19 cellular contexts compared by ENCODE assay signal in the genomic region with DNA sequence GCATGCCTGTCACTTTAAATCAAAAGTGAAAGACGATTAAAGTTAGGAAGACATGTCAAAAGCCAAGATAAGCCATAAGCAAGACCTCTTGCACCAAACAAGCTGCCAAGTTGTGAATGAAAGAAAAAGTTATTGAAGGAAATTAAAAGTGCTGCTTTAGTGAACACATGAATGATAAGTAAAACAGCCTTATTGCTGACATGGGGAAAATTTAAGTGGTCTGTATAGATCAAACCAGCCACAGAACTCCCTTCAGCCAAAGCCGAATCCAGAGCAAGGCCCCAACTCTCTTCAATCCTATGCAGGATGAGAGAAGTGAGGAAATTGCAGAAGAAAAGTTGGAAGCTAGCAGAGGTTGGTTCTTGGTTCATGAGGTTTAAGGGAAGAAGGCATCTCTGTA. TPM values are rescaled to one million over a fixed set of nuclear protein-coding genes. Genes with fewer than 3 reads are reported as not detected.
DNase-seq lines count a peak whose midpoint lies in the region; ATAC-seq and TF ChIP-seq lines count a peak whose summit lies in the region.
"Had no signal": no experiment of that assay in that cellular context is flagged by ENCODE, and none has a peak within 500 bp of the region (broad histone marks: within the 10 kb centered on the region; RNA-seq: fewer than 3 reads in every experiment).

No MANE protein-coding gene starts in this region.

- H3F3A ChIP-seq in Loucy (ENCODE audit: low read depth), result 0 out of 2 replicates have a peak, but pooled peaks cover 3% of the 10 kb centered on the region

- no peaks in the 10 kb centered on the region for H3K9me2 ChIP-seq in Loucy (replicated peaks; ENCODE audit: low read depth, low read length)

- H3K27ac ChIP-seq in CD4-positive, alpha-beta T cell (ENCODE audit: low read depth, low read length), result no peak overlapping the region
- H3K27ac ChIP-seq: C4-2B, SJCRH30 had no signal

- H3K4me1 Mint-ChIP-seq in activated T-cell treated with anti-CD3 and anti-CD28 coated beads, Interleukin-2, amount 50 U/mL, for 72 hours (ENCODE audit: low read depth), result peaks cover 34% of the 10 kb centered on the region
- H3K4me1 Mint-ChIP-seq in CD4-positive, alpha-beta T cell (ENCODE audit: low read depth), result peaks cover 23% of the 10 kb centered on the region
- peaks cover 41% of the 10 kb centered on the region for H3K4me1 Mint-ChIP-seq in activated T-helper 1 cell treated with anti-CD3 and anti-CD28 coated beads, Interleukin-12 subunit alpha, Interleukin-12 subunit beta, Interleukin-2, Interleukin-4 antibody, amounts not matched to agents 30 ng/mL and 10 ng/mL and 1 ng/mL, durations not matched to agents 14 hours and 24 hours and 36 hours (ENCODE audit: low read depth)

- H3K9me3 ChIP-seq in CD4-positive, alpha-beta T cell (ENCODE audit: control insufficient read depth, low read length), result no peaks in the 10 kb centered on the region
- no peaks in the 10 kb centered on the region for H3K9me3 ChIP-seq in Loucy (ENCODE audit: insufficient read depth, low read depth, low read length)
- no peaks in the 10 kb centered on the region for H3K9me3 ChIP-seq in mucosa of descending colon
- H3K9me3 ChIP-seq: SJCRH30 had no signal

- H3K27me3 ChIP-seq in CD4-positive, alpha-beta T cell (ENCODE audit: control insufficient read depth, insufficient read depth, low read length), result no peaks in the 10 kb centered on the region
- H3K27me3 ChIP-seq in Loucy (ENCODE audit: insufficient read depth, low read length, poor library complexity, severe bottlenecking) (no peaks in the 10 kb centered on the region), H7 (ENCODE audit: control insufficient read depth, insufficient read depth, low read length) (no peaks in the 10 kb centered on the region)
- H3K27me3 ChIP-seq: SJCRH30 had no signal

- H3K9ac ChIP-seq in Loucy (ENCODE audit: low read depth, low read length, poor library complexity, severe bottlenecking), result no peak overlapping the region

- H3K79me2 ChIP-seq in Loucy (ENCODE audit: insufficient read depth, low read length), result no peaks in the 10 kb centered on the region

- no peak for TF ChIP-seq CTCF in CD4-positive, alpha-beta T cell (IDR thresholded peaks at IDR 0.05)
- TF ChIP-seq CTCF in Loucy (conservative IDR thresholded peaks at IDR 0.05; ENCODE audit: low read length), result no peak
- TF ChIP-seq CTCF in mucosa of descending colon (IDR thresholded peaks at IDR 0.05), result no peak

- peak overlapping the region; percentile 0 to 59 for H3K4me3 Mint-ChIP-seq in activated T-cell treated with anti-CD3 and anti-CD28 coated beads, Interleukin-2, amount 50 U/mL, for 72 hours
- H3K4me3 Mint-ChIP-seq in CD4-positive, alpha-beta T cell, result peak overlapping the region; percentile 9
- H3K4me3 Mint-ChIP-seq in activated T-helper 1 cell treated with anti-CD3 and anti-CD28 coated beads, Interleukin-12 subunit alpha, Interleukin-12 subunit beta, Interleukin-2, Interleukin-4 antibody, amounts not matched to agents 30 ng/mL and 10 ng/mL and 1 ng/mL, durations not matched to agents 14 hours and 24 hours and 36 hours, result peak overlapping the region; percentile 0
- H3K4me3 Mint-ChIP-seq: HFFc6 had no signal

- POLR2A ChIA-PET in CD4-positive, alpha-beta T cell (lab: Charles Lee), result interaction anchor here (1.1 to 1.5 kb wide), 3 partner anchors 9 to 69 kb away, joined by 3 to 8 read pairs (median 8); a partner anchor contains a TSS

- no peak overlapping the region for H3K4me3 ChIP-seq in Loucy (ENCODE audit: low read length, poor library complexity, severe bottlenecking)
- no peak overlapping the region for H3K4me3 ChIP-seq in H7 (ENCODE audit: insufficient read depth, low read depth, low read length)
- no peak overlapping the region for H3K4me3 ChIP-seq in mucosa of descending colon
- H3K4me3 ChIP-seq: SJCRH30 had no signal

- H3K36me3 ChIP-seq in Loucy (ENCODE audit: insufficient read depth, low read length), result no peaks in the 10 kb centered on the region
- no peaks in the 10 kb centered on the region for H3K36me3 ChIP-seq in H7 (replicated peaks; ENCODE audit: control insufficient read depth, insufficient read depth, low read length)
- H3K36me3 ChIP-seq in mucosa of descending colon (ENCODE audit: low read depth), result no peaks in the 10 kb centered on the region
- H3K36me3 ChIP-seq: SJCRH30 had no signal

- no peaks in the 10 kb centered on the region for H4K20me1 ChIP-seq in Loucy (ENCODE audit: insufficient read depth, low read length, poor library complexity, severe bottlenecking)

- no peaks in the 10 kb centered on the region for H3K27me3 Mint-ChIP-seq in activated T-cell treated with anti-CD3 and anti-CD28 coated beads, Interleukin-2, amount 50 U/mL, for 72 hours (ENCODE audit: low read depth)
- no peaks in the 10 kb centered on the region for H3K27me3 Mint-ChIP-seq in CD4-positive, alpha-beta T cell
- H3K27me3 Mint-ChIP-seq in activated T-helper 1 cell treated with anti-CD3 and anti-CD28 coated beads, Interleukin-12 subunit alpha, Interleukin-12 subunit beta, Interleukin-2, Interleukin-4 antibody, amounts not matched to agents 30 ng/mL and 10 ng/mL and 1 ng/mL, durations not matched to agents 14 hours and 24 hours and 36 hours (ENCODE audit: insufficient read depth), result peaks cover 7% of the 10 kb centered on the region

- no peak overlapping the region for H3K27ac Mint-ChIP-seq in activated T-cell treated with anti-CD3 and anti-CD28 coated beads, Interleukin-2, amount 50 U/mL, for 72 hours
- H3K27ac Mint-ChIP-seq in CD4-positive, alpha-beta T cell, result no peak overlapping the region
- peak overlapping the region; percentile 2 for H3K27ac Mint-ChIP-seq in activated T-helper 1 cell treated with anti-CD3 and anti-CD28 coated beads, Interleukin-12 subunit alpha, Interleukin-12 subunit beta, Interleukin-2, Interleukin-4 antibody, amounts not matched to agents 30 ng/mL and 10 ng/mL and 1 ng/mL, durations not matched to agents 14 hours and 24 hours and 36 hours
- H3K27ac Mint-ChIP-seq: HFFc6 had no signal

- DNase-seq in activated T-cell treated with anti-CD3 and anti-CD28 coated beads, Interleukin-2, amount 50 U/mL, for 72 hours, result no peak
- no peak for DNase-seq in activated T-cell treated with anti-CD3 and anti-CD28 coated beads for 4 hours
- DNase-seq in CD4-positive, alpha-beta T cell, result no peak
- DNase-seq in activated T-helper 1 cell treated with anti-CD3 and anti-CD28 coated beads, Interleukin-12 subunit alpha, Interleukin-12 subunit beta, Interleukin-2, Interleukin-4 antibody, amounts not matched to agents 30 ng/mL and 10 ng/mL and 1 ng/mL, durations not matched to agents 14 hours and 24 hours and 36 hours (ENCODE audit: low spot score), result no peak
- DNase-seq in H7, result no peak
- DNase-seq in mucosa of descending colon, result no peak
- DNase-seq: ACHN, DMS79 treated with DMSO at 0.1 percent for 48 hours, HFFc6, Kasumi-1, NCI-H1092 treated with DMSO at 0.1 percent for 48 hours, NCI-H146, NCI-H2029 treated with DMSO at 0.1 percent for 48 hours, NCI-H2171, NCI-H526, SJCRH30 had no signal

- H3K36me3 Mint-ChIP-seq in activated T-cell treated with anti-CD3 and anti-CD28 coated beads, Interleukin-2, amount 50 U/mL, for 72 hours (ENCODE audit: insufficient read depth in 2 of 2), result no peaks in the 10 kb centered on the region
- no peaks in the 10 kb centered on the region for H3K36me3 Mint-ChIP-seq in CD4-positive, alpha-beta T cell (ENCODE audit: low read depth)
- no peaks in the 10 kb centered on the region for H3K36me3 Mint-ChIP-seq in activated T-helper 1 cell treated with anti-CD3 and anti-CD28 coated beads, Interleukin-12 subunit alpha, Interleukin-12 subunit beta, Interleukin-2, Interleukin-4 antibody, amounts not matched to agents 30 ng/mL and 10 ng/mL and 1 ng/mL, durations not matched to agents 14 hours and 24 hours and 36 hours (ENCODE audit: low read depth)

- H3K9me3 Mint-ChIP-seq in activated T-cell treated with anti-CD3 and anti-CD28 coated beads, Interleukin-2, amount 50 U/mL, for 72 hours, result no peaks in the 10 kb centered on the region
- no peaks in the 10 kb centered on the region for H3K9me3 Mint-ChIP-seq in CD4-positive, alpha-beta T cell
- no peaks in the 10 kb centered on the region for H3K9me3 Mint-ChIP-seq in activated T-helper 1 cell treated with anti-CD3 and anti-CD28 coated beads, Interleukin-12 subunit alpha, Interleukin-12 subunit beta, Interleukin-2, Interleukin-4 antibody, amounts not matched to agents 30 ng/mL and 10 ng/mL and 1 ng/mL, durations not matched to agents 14 hours and 24 hours and 36 hours
- H3K9me3 Mint-ChIP-seq: HFFc6 had no signal

- no peak overlapping the region for H3K4me2 ChIP-seq in Loucy (ENCODE audit: low read depth, low read length, poor library complexity, severe bottlenecking)

- intact Hi-C loops in CD4-positive, alpha-beta T cell (cut with DNase I, micrococcal nuclease), result loop anchor here in 1 of 2 experiments (5.0 kb wide), 2 partner anchors 157 to 267 kb away; a partner anchor contains a TSS
- intact Hi-C loops in activated T-helper 1 cell treated with anti-CD3 and anti-CD28 coated beads, Interleukin-12 subunit alpha, Interleukin-12 subunit beta, Interleukin-2, Interleukin-4 antibody, amounts not matched to agents 30 ng/mL and 10 ng/mL and 1 ng/mL, durations not matched to agents 14 hours and 24 hours and 36 hours (cut with micrococcal nuclease), result no loop called here
- intact Hi-C loops in mucosa of descending colon (cut with DNase I, micrococcal nuclease), result loop anchor here in 1 of 2 donors (5.0 kb wide), 1 partner anchor 62 kb away; a partner anchor contains a TSS

- peaks cover 14% of the 10 kb centered on the region for H3K4me1 ChIP-seq in Loucy (ENCODE audit: insufficient read depth, low read length, poor library complexity, severe bottlenecking)
- peaks cover 2% of the 10 kb centered on the region for H3K4me1 ChIP-seq in mucosa of descending colon (ENCODE audit: low read depth)
- H3K4me1 ChIP-seq: SJCRH30 had no signal

- no peak for ATAC-seq in activated T-cell treated with anti-CD3 and anti-CD28 coated beads, Interleukin-2, amount 50 U/mL, for 72 hours (replicated peaks in 1 of 2)
- no peak for ATAC-seq in CD4-positive, alpha-beta T cell (ENCODE audit: poor library complexity)
- ATAC-seq in mucosa of descending colon, result no peak
- ATAC-seq: Panc1 had no signal

- CTCF ChIA-PET in CD4-positive, alpha-beta T cell (lab: Charles Lee), result no interaction called here

- peak overlapping the region; percentile 72 for H2AFZ ChIP-seq in Loucy (ENCODE audit: low read length)

RNA-seq across cellular contexts. Expression of a gene that starts 9.3 kb away (rescaled TPM):
- total RNA-seq in activated T-cell treated with anti-CD3 and anti-CD28 coated beads, Interleukin-2, amount 50 U/mL, for 72 hours, result 10 to 100 TPM; 21.9 to 23.6 TPM
- total RNA-seq in CD4-positive, alpha-beta T cell, result 10 to 100 TPM; 17.2 to 17.3 TPM
- total RNA-seq in activated T-helper 1 cell treated with anti-CD3 and anti-CD28 coated beads, Interleukin-12 subunit alpha, Interleukin-12 subunit beta, Interleukin-2, Interleukin-4 antibody, amounts not matched to agents 30 ng/mL and 10 ng/mL and 1 ng/mL, durations not matched to agents 14 hours and 24 hours and 36 hours, result 17.1 and 19.4 TPM in 2 replicates
- total RNA-seq in H7 (2014; rRNA removed; shearing (Covaris generic)), result 8.9 and 9.3 TPM in 2 replicates
- 10 to 100 TPM; 33.1 to 41.9 (median 35.8) TPM for total RNA-seq in mucosa of descending colon

RNA-seq across cellular contexts. Expression of a gene that starts 59.3 kb away (rescaled TPM):
- 10 to 100 TPM; 32.7 to 47.3 TPM for total RNA-seq in activated T-cell treated with anti-CD3 and anti-CD28 coated beads, Interleukin-2, amount 50 U/mL, for 72 hours
- total RNA-seq in CD4-positive, alpha-beta T cell, result 1 to 10 TPM; 6.7 to 7.7 TPM
- total RNA-seq in activated T-helper 1 cell treated with anti-CD3 and anti-CD28 coated beads, Interleukin-12 subunit alpha, Interleukin-12 subunit beta, Interleukin-2, Interleukin-4 antibody, amounts not matched to agents 30 ng/mL and 10 ng/mL and 1 ng/mL, durations not matched to agents 14 hours and 24 hours and 36 hours, result 30.2 and 34.8 TPM in 2 replicates
- total RNA-seq in H7 (2014; rRNA removed; shearing (Covaris generic)), result 40.5 and 76.0 TPM in 2 replicates
- total RNA-seq in mucosa of descending colon, result 10 to 100 TPM; 13.4 to 24.1 (median 23.2) TPM

RNA-seq across cellular contexts. Expression of a gene that starts 59.6 kb away (rescaled TPM):
- total RNA-seq in activated T-cell treated with anti-CD3 and anti-CD28 coated beads, Interleukin-2, amount 50 U/mL, for 72 hours, result 10 to 100 TPM; 12.5 to 14.8 TPM
- total RNA-seq in CD4-positive, alpha-beta T cell, result 1 to 10 TPM; 5.2 to 5.7 TPM
- 6.6 and 7.9 TPM in 2 replicates for total RNA-seq in activated T-helper 1 cell treated with anti-CD3 and anti-CD28 coated beads, Interleukin-12 subunit alpha, Interleukin-12 subunit beta, Interleukin-2, Interleukin-4 antibody, amounts not matched to agents 30 ng/mL and 10 ng/mL and 1 ng/mL, durations not matched to agents 14 hours and 24 hours and 36 hours
- total RNA-seq in H7 (2014; rRNA removed; shearing (Covaris generic)), result 30.7 and 38.1 TPM in 2 replicates
- 10 to 100 TPM; 17.6 to 30.7 (median 30.0) TPM for total RNA-seq in mucosa of descending colon
